ENCODE assay signal across 8 cellular contexts in genomic region chr17:19766421-19767270, GRCh38. TPM values are rescaled to one million over a fixed set of nuclear protein-coding genes. Genes with fewer than 3 reads are reported as not detected.
A peak's percentile ranks its signal among the peaks of the same experiment; 100 is the strongest.
DNase-seq lines count a peak whose midpoint lies in the region; ATAC-seq, FAIRE-seq and TF ChIP-seq lines count a peak whose summit lies in the region.

No MANE protein-coding gene starts in this region.

- H3K9me3 ChIP-seq in A549: no peaks in the 10 kb centered on the region
- no peaks in the 10 kb centered on the region for H3K9me3 ChIP-seq in cardiac muscle cell (ENCODE audit: low read depth)

- FAIRE-seq in A549 (lab: Jason Lieb, UNC): no peak

- TF ChIP-seq CTCF in A549 (IDR thresholded peaks at IDR 0.05): peak; percentile 99
- TF ChIP-seq CTCF in LNCaP clone FGC (IDR thresholded peaks at IDR 0.05; ENCODE audit: control insufficient read depth, extremely low read depth, insufficient read depth): peak; percentile 99
- TF ChIP-seq CTCF in cardiac muscle cell (IDR thresholded peaks at IDR 0.05; ENCODE audit: low read depth, low read length): peak; percentile 99

- H3K4me1 ChIP-seq in A549 (peaks cover 10% of the 10 kb centered on the region), cardiac muscle cell (ENCODE audit: low read depth) (no peaks in the 10 kb centered on the region)

- TF ChIP-seq RAD21 in A549 (conservative IDR thresholded peaks at IDR 0.05 in 1 of 2, IDR thresholded peaks at IDR 0.05 in 1 of 2): peak; percentile 100

- POLR2A ChIA-PET in A549 (lab: Yijun Ruan, JAX): interaction anchor here (0.6 to 1.3 kb wide), 2 partner anchors 13 to 389 kb away, joined by 3 to 4 read pairs; no protein-coding TSS in a partner anchor

- CTCF ChIA-PET in A549 (lab: Yijun Ruan, JAX): interaction anchor here (0.6 to 22.4 kb wide), 106 partner anchors 10 to 512 kb away, joined by 3 to 681 read pairs (median 4); partner anchors contain the start of genes ALDH3A1, ALDH3A2, B9D1 and MAPK7

- no peak overlapping the region for H3K4me3 ChIP-seq in A549
- no peak overlapping the region for H3K4me3 ChIP-seq in LNCaP clone FGC (ENCODE audit: low read depth, low read length)
- no peak overlapping the region for H3K4me3 ChIP-seq in cardiac muscle cell

- H3K27ac ChIP-seq in A549 (peak overlapping the region; percentile 9 to 51; a peak in 3 of 6 replicates), cardiac muscle cell (no peak overlapping the region)

- no peaks in the 10 kb centered on the region for H3K36me3 ChIP-seq in cardiac muscle cell

- DNase-seq in A549 (ENCODE audit: low read depth in 1 of 2, low spot score in 1 of 2): peak; percentile 77 to 86
- no peak for DNase-seq in LNCaP clone FGC (ENCODE audit: low read depth)
- peak; percentile 56 for DNase-seq in SKM-1 treated with dmso at 0.1 percent for 144 hours (lab: John Stamatoyannopoulos, UW; ENCODE audit: unreplicated experiment)
- DNase-seq in activated naive CD4-positive, alpha-beta T cell treated with anti-CD3 and anti-CD28 coated beads, Interleukin-2, amount 50 U/mL, for 16 hours: peak; percentile 82
- DNase-seq in cardiac muscle cell (ENCODE audit: low read depth in 1 of 2, low spot score in 1 of 2): peak; percentile 65 to 78
- peak; percentile 11 for DNase-seq in pulmonary artery endothelial cell (ENCODE audit: low read depth, low spot score)

- no peaks in the 10 kb centered on the region for H3K27me3 ChIP-seq in cardiac muscle cell

- peak overlapping the region; percentile 9; the same call in 1 of the 3 replicates for H3K4me2 ChIP-seq in A549

- no peak for TF ChIP-seq POLR2A in A549 (IDR thresholded peaks at IDR 0.05; ENCODE audit: low read length)

- WGBS in A549 (ENCODE audit: missing lambda C conversion rate): 19% methylated on average over 12 of the region's 12 CpGs

- no peak for TF ChIP-seq EP300 in A549 (IDR thresholded peaks at IDR 0.05)

- ATAC-seq in A549 (peak; percentile 83 to 93), GM19023 (IDR thresholded peaks at IDR 0.05; ENCODE audit: unreplicated experiment) (peak; percentile 74), HG02571 (IDR thresholded peaks at IDR 0.05; ENCODE audit: unreplicated experiment) (no peak)

TF ChIP-seq in A549, 52 proteins besides CTCF, POLR2A, EP300 and RAD21:
- TF ChIP-seq MAX (IDR thresholded peaks at IDR 0.05) (0 out of 2 replicates have a peak, but pooled peaks have one; percentile 13), BCL3 (IDR thresholded peaks at IDR 0.05) (no peak), CHD4 (IDR thresholded peaks at IDR 0.05; ENCODE audit: borderline replicate concordance) (no peak), SMC3 (IDR thresholded peaks at IDR 0.05) (peak; percentile 98), PHF8 (IDR thresholded peaks at IDR 0.05; ENCODE audit: borderline replicate concordance, low read depth) (no peak), HES2 (IDR thresholded peaks at IDR 0.05) (no peak), KDM1A (IDR thresholded peaks at IDR 0.05; ENCODE audit: low read depth) (no peak), JUN (IDR thresholded peaks at IDR 0.05) (peak in 1 of 2 experiments; percentile 23; a peak in 1 of 5 replicates), HEYL (CRISPR knock-in tag; IDR thresholded peaks at IDR 0.05) (no peak), ATOH8 (CRISPR knock-in tag; IDR thresholded peaks at IDR 0.05; ENCODE audit: low read depth) (no peak)

RNA-seq across cellular contexts. Expression of gene ALDH3A1, which starts 18.5 kb away (rescaled TPM):
- polyA plus RNA-seq in A549 (2011; rRNA removed): 1,190 and 1,547 TPM in 2 replicates
- polyA plus RNA-seq in A549 (2012; cell fraction: cytosol; rRNA removed): 723 and 1,237 TPM in 2 replicates
- 1,160 and 1,222 TPM in 2 replicates for polyA plus RNA-seq in A549 (2012; cell fraction: nucleus; rRNA removed)
- polyA plus RNA-seq in A549 (2017; fragmentation: RNase III; extraction: RNeasy Plus Mini Kit Qiagen cat#74134 plus additional on column Dnase treatment): 833 to 1,094 TPM (median 959 TPM) in 3 replicates
- 958 and 1,042 TPM in 2 replicates for polyA minus RNA-seq in A549 (2011; rRNA and poly(A)+ RNA removed)
- total RNA-seq in cardiac muscle cell: 1.0 TPM in 1 of 2 replicates, not detected in the other
- polyA plus RNA-seq in cardiac muscle cell: not detected in 2 replicates
- 1.5 and 1.8 TPM in 2 replicates for total RNA-seq in pulmonary artery endothelial cell

RNA-seq across cellular contexts. Expression of gene SLC47A2, which starts 50.3 kb away (rescaled TPM):
- polyA plus RNA-seq in A549 (2011; rRNA removed): 0.07 and 0.13 TPM in 2 replicates
- polyA plus RNA-seq in A549 (2012; cell fraction: cytosol; rRNA removed): 0.04 and 0.05 TPM in 2 replicates
- 0.26 and 0.44 TPM in 2 replicates for polyA plus RNA-seq in A549 (2012; cell fraction: nucleus; rRNA removed)
- 0.16 to 0.27 TPM (median 0.22 TPM) in 3 replicates for polyA plus RNA-seq in A549 (2017; fragmentation: RNase III; extraction: RNeasy Plus Mini Kit Qiagen cat#74134 plus additional on column Dnase treatment)
- polyA minus RNA-seq in A549 (2011; rRNA and poly(A)+ RNA removed): 0.15 and 0.21 TPM in 2 replicates
- 0.14 and 0.27 TPM in 2 replicates for total RNA-seq in cardiac muscle cell
- 0.37 and 0.42 TPM in 2 replicates for polyA plus RNA-seq in cardiac muscle cell
- total RNA-seq in pulmonary artery endothelial cell: not detected in 2 replicates
